1 cellular context compared by ENCODE assay signal in the genomic region with DNA sequence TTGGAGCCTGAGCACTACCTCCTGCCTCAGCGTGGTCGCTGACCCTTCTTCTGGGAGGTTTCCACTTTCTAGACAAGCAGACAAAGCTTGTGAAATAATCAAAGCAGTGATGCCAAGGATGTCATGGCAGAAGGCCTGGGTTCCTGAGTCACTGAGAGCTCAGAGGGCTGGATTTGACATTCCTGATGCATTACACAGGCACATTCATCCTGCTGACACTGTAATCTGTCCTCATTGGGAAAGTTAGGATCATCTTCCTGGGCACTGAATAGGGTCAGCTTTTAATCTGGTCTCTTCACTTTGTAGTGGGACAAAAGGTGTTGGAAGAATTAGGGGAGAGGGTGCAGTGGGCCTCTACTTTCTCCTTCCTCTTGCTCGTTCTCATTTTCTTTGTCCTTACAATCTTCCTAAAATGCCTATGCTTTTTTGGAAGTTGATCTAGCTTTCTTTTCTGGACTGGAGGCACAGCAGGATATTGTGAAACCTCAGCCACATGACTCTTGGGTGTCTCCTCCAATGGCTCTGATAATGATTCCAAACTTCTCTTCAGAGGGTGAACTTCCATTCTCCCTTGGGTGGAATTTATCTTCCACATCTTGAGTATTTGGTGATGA.
TF ChIP-seq lines count a peak whose summit lies in the region.

No MANE protein-coding gene starts in this region.

TF ChIP-seq in GM12878, 131 proteins besides CTCF, POLR2A, EP300 and RAD21 (continued from another document):
- TF ChIP-seq, protein P1, sequence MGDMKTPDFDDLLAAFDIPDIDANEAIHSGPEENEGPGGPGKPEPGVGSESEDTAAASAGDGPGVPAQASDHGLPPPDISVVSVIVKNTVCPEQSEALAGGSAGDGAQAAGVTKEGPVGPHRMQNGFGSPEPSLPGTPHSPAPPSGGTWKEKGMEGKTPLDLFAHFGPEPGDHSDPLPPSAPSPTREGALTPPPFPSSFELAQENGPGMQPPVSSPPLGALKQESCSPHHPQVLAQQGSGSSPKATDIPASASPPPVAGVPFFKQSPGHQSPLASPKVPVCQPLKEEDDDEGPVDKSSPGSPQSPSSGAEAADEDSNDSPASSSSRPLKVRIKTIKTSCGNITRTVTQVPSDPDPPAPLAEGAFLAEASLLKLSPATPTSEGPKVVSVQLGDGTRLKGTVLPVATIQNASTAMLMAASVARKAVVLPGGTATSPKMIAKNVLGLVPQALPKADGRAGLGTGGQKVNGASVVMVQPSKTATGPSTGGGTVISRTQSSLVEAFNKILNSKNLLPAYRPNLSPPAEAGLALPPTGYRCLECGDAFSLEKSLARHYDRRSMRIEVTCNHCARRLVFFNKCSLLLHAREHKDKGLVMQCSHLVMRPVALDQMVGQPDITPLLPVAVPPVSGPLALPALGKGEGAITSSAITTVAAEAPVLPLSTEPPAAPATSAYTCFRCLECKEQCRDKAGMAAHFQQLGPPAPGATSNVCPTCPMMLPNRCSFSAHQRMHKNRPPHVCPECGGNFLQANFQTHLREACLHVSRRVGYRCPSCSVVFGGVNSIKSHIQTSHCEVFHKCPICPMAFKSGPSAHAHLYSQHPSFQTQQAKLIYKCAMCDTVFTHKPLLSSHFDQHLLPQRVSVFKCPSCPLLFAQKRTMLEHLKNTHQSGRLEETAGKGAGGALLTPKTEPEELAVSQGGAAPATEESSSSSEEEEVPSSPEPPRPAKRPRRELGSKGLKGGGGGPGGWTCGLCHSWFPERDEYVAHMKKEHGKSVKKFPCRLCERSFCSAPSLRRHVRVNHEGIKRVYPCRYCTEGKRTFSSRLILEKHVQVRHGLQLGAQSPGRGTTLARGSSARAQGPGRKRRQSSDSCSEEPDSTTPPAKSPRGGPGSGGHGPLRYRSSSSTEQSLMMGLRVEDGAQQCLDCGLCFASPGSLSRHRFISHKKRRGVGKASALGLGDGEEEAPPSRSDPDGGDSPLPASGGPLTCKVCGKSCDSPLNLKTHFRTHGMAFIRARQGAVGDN (IDR thresholded peaks at IDR 0.05) = no peak
- TF ChIP-seq ZSCAN29 (IDR thresholded peaks at IDR 0.05) = no peak
- TF ChIP-seq WRNIP1 (IDR thresholded peaks at IDR 0.05; ENCODE audit: borderline replicate concordance, low read depth, low read length) = no peak
- TF ChIP-seq PBX3 (IDR thresholded peaks at IDR 0.05; ENCODE audit: insufficient replicate concordance, low read depth, low read length) = no peak
- no peak for TF ChIP-seq HDAC2 (IDR thresholded peaks at IDR 0.05)
- TF ChIP-seq ATF7 (IDR thresholded peaks at IDR 0.05; ENCODE audit: low read depth) = no peak
- no peak for TF ChIP-seq CHD4 (IDR thresholded peaks at IDR 0.05)
- TF ChIP-seq, protein P2, sequence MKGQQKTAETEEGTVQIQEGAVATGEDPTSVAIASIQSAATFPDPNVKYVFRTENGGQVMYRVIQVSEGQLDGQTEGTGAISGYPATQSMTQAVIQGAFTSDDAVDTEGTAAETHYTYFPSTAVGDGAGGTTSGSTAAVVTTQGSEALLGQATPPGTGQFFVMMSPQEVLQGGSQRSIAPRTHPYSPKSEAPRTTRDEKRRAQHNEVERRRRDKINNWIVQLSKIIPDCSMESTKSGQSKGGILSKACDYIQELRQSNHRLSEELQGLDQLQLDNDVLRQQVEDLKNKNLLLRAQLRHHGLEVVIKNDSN (IDR thresholded peaks at IDR 0.05; ENCODE audit: borderline replicate concordance, extremely low read length, insufficient read depth, low read depth, low read length) = no peak
- TF ChIP-seq, protein P3, sequence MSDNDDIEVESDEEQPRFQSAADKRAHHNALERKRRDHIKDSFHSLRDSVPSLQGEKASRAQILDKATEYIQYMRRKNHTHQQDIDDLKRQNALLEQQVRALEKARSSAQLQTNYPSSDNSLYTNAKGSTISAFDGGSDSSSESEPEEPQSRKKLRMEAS (IDR thresholded peaks at IDR 0.05; ENCODE audit: low read depth, low read length) = no peak
- TF ChIP-seq POLR2AphosphoS5 (IDR thresholded peaks at IDR 0.05; ENCODE audit: low read length) = no peak
- TF ChIP-seq TCF12 (IDR thresholded peaks at IDR 0.05; ENCODE audit: low read depth, low read length) = no peak
- TF ChIP-seq KAT2A (conservative IDR thresholded peaks at IDR 0.05; ENCODE audit: control insufficient read depth, low read depth, low read length) = no peak
- no peak for TF ChIP-seq LARP7 (IDR thresholded peaks at IDR 0.05)
- no peak for TF ChIP-seq NR2F1 (conservative IDR thresholded peaks at IDR 0.05)
- TF ChIP-seq RUNX3 (IDR thresholded peaks at IDR 0.05; ENCODE audit: low read length) = no peak
- TF ChIP-seq MEF2B (IDR thresholded peaks at IDR 0.05; ENCODE audit: partially characterized antibody, poor library complexity, severe bottlenecking) = no peak
- no peak for TF ChIP-seq SREBF1 (IDR thresholded peaks at IDR 0.05; ENCODE audit: low read length)
- no peak for TF ChIP-seq SRF (IDR thresholded peaks at IDR 0.05; ENCODE audit: low read depth in 2 of 2, low read length in 2 of 2)
